ENCODE assay signal across 8 cellular contexts in the genomic region with DNA sequence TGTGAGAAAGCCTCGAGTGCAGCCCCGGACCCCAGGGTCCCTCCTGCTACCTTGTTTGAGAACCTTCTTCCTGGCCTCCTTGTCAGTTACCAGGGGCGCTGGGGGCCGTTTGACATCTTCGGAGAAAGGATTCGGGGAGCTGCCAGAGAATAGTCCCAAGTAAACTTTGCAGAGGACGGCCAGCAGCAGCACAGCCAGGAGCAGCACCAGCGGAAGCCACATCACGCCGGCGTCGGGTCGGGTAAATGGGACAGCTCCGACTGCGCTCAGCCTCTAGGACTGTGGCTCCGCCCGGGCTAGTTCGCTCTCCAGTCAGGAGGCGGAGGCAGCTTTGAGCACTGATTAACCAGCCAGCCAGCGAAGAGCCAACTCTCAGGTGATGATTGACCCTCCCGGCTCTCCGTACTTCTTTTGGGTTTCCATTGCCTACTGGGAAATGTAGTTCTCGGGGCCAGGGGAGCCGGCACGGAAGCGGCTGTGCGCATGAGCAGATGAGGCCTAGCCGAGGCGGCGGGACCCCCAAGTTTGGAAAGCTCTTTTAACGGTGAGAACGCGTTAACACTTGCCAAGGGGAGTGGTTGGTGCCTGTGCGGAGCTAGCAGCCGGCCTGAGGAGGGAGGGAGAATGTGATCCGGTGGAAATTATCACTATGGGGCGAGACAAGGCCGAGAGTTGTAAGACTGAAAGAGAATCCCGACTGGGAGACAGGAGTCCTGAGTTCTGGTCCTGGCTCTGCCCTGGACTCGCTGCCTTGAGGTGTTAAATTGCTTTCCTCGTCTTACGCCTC.
DNase-seq lines count a peak whose midpoint lies in the region; ATAC-seq lines count a peak whose summit lies in the region.

A gene (plus strand): TSS at position 484 of the 787 bp plus-strand sequence. CDS start 2,430 bp downstream, outside the sequence.
A gene (minus strand): TSS at position 243 of the 787 bp plus-strand sequence. CDS start 21 bp downstream, at position 222.

- peak within 1 kb of the TSS; percentile 68 to 93 (median 81) for H3K4me3 ChIP-seq in BLaER1 treated with 17β-estradiol and CSF1 and Interleukin-3, amounts not matched to agents 10 nM and 100 nM

- H3K4me2 ChIP-seq in BLaER1 treated with 17β-estradiol and CSF1 and Interleukin-3, amounts not matched to agents 10 nM and 100 nM: peak within 1 kb of the TSS; percentile 85 to 98 (median 95)

- peak within 1 kb of the TSS; percentile 85 to 97 (median 91) for H3K9ac ChIP-seq in BLaER1 treated with 17β-estradiol and CSF1 and Interleukin-3, amounts not matched to agents 10 nM and 100 nM

- peaks cover 26 to 51% (median 35%) of the 10 kb centered on the region in 10 experiments for H3K4me1 ChIP-seq in BLaER1 treated with 17β-estradiol and CSF1 and Interleukin-3, amounts not matched to agents 10 nM and 100 nM

- H3K36me3 ChIP-seq in BLaER1 treated with 17β-estradiol and CSF1 and Interleukin-3, amounts not matched to agents 10 nM and 100 nM: peaks cover 59 to 65% (median 63%) of the 10 kb centered on the region in 11 experiments

- no peaks in the 10 kb centered on the region; a peak in 2 of 22 replicates for H4K20me1 ChIP-seq in BLaER1 treated with 17β-estradiol and CSF1 and Interleukin-3, amounts not matched to agents 10 nM and 100 nM

- DNase-seq in NCI-H748 (lab: John Stamatoyannopoulos, UW; ENCODE audit: unreplicated experiment) (peak; percentile 96), dedifferentiated amniotic fluid mesenchymal stem cell (ENCODE audit: extremely low spot score) (peak; percentile 99), left kidney (ENCODE audit: low read depth, low spot score) (peak; percentile 100)
- DNase-seq in activated CD4-positive, alpha-beta T cell treated with anti-CD3 and anti-CD28 coated beads, Interleukin-2, amount 50 U/mL, for 1 hour: peak; percentile 94
- peak; percentile 93 to 96 for DNase-seq in stimulated activated CD4-positive, alpha-beta T cell treated with anti-CD3 and anti-CD28 coated beads, Interleukin-2, amount 100 ng/mL, for 24 hours

- H3K27me3 ChIP-seq in BLaER1 treated with 17β-estradiol and CSF1 and Interleukin-3, amounts not matched to agents 10 nM and 100 nM: no peaks in the 10 kb centered on the region

- peak within 1 kb of the TSS; percentile 80 to 94 (median 87) for H3K27ac ChIP-seq in BLaER1 treated with 17β-estradiol and CSF1 and Interleukin-3, amounts not matched to agents 10 nM and 100 nM

- no peaks in the 10 kb centered on the region for H3K9me3 ChIP-seq in BLaER1 treated with 17β-estradiol and CSF1 and Interleukin-3, amounts not matched to agents 10 nM and 100 nM (replicated peaks in 1 of 11)

- peak; percentile 99 for ATAC-seq in GM19351 (IDR thresholded peaks at IDR 0.05; ENCODE audit: unreplicated experiment)
- ATAC-seq in HG03521 (IDR thresholded peaks at IDR 0.05; ENCODE audit: unreplicated experiment): peak; percentile 97

Comparison
In these comparisons a context has a peak if more than half of its experiments do, and no peak if none do; other contexts are left out.
1. Peak in every context shown above with its lines: DNase-seq, ATAC-seq, H3K4me3 ChIP-seq and H3K27ac ChIP-seq.